1 cellular context compared by ENCODE assay signal in genomic region chr11:9802291-9802861, GRCh38.
TF ChIP-seq lines count a peak whose summit lies in the region.

No MANE protein-coding gene starts in this region.

TF ChIP-seq in HEK293, 187 proteins besides CTCF, POLR2A, EP300 and RAD21 (continued from another document):
- TF ChIP-seq PRDM6 (tag by site-specific recombination; IDR thresholded peaks at IDR 0.05) (peak; percentile 78), SP7 (tag by site-specific recombination; IDR thresholded peaks at IDR 0.05) (peak; percentile 81), ZNF335 (tag by site-specific recombination; conservative IDR thresholded peaks at IDR 0.05) (peak; percentile 31)
